Comparison of ENCODE assay signal across 19 cellular contexts in genomic region chr1:53654216-53655210, GRCh38.
DNase-seq lines count a peak whose midpoint lies in the region; ATAC-seq, FAIRE-seq and TF ChIP-seq lines count a peak whose summit lies in the region.
"Had no signal": no experiment of that assay in that cellular context is flagged by ENCODE, and none has a peak within 500 bp of the region (broad histone marks: within the 10 kb centered on the region; RNA-seq: fewer than 3 reads in every experiment).

No MANE protein-coding gene starts in this region.

- no peaks in the 10 kb centered on the region; a peak in 1 of 7 replicates for H3K27me3 ChIP-seq in H1 (replicated peaks in 1 of 4; ENCODE audit: control insufficient read depth in 3 of 4, extremely low read depth in 1 of 4, insufficient read depth in 3 of 4, low read length in 3 of 4)

- CTCF ChIA-PET in H1 (lab: Charles Lee; ENCODE audit: partially characterized antibody), result interaction anchor here (0.6 to 3.1 kb wide), 7 partner anchors 12 to 160 kb away, joined by 3 to 13 read pairs (median 3); no protein-coding TSS in a partner anchor

- H3K23me2 ChIP-seq in H1 (ENCODE audit: low read depth, low read length), result no peaks in the 10 kb centered on the region

- peak overlapping the region; percentile 20; the same call in 1 of the 2 replicates for H4K8ac ChIP-seq in H1 (ENCODE audit: extremely low read depth, insufficient read depth, low read length)

- 0 out of 2 replicates have a peak overlapping the region, but pooled peaks have one; percentile 5 for H2BK12ac ChIP-seq in H1 (ENCODE audit: low read depth, low read length)

- no peak overlapping the region for H3K56ac ChIP-seq in H1 (replicated peaks; ENCODE audit: insufficient read length, low read depth, low read length)

- H3K18ac ChIP-seq in H1 (ENCODE audit: extremely low read depth, low read length), result no peak overlapping the region; the same call in 1 of the 2 replicates

- no peak overlapping the region for H3K9ac ChIP-seq in H1 (replicated peaks in 1 of 4; ENCODE audit: extremely low read depth in 1 of 4, low read depth in 3 of 4, low read length in 3 of 4)
- H3K9ac ChIP-seq: parathyroid adenoma had no signal

- no peaks in the 10 kb centered on the region; the same call in 1 of the 2 replicates for H3K79me1 ChIP-seq in H1 (ENCODE audit: low read depth, low read length)

- no peaks in the 10 kb centered on the region for H3K36me3 ChIP-seq in H1 (ENCODE audit: control insufficient read depth in 2 of 4, insufficient read depth in 4 of 4, low read length in 3 of 4)

- H4K91ac ChIP-seq in H1 (replicated peaks; ENCODE audit: insufficient read length, low read length), result no peak overlapping the region

- H3K79me2 ChIP-seq in H1 (ENCODE audit: control insufficient read depth in 1 of 2, insufficient read depth in 2 of 2, low read length in 2 of 2), result no peaks in the 10 kb centered on the region
- H3K79me2 ChIP-seq: parathyroid adenoma had no signal

- no peak overlapping the region for H4K5ac ChIP-seq in H1 (ENCODE audit: insufficient read length, low read depth, low read length)

- peaks cover 35% of the 10 kb centered on the region for H3K27me3 Mint-ChIP-seq in progenitor cell of endocrine pancreas

- peaks cover 4% of the 10 kb centered on the region for H3K4me1 Mint-ChIP-seq in progenitor cell of endocrine pancreas (ENCODE audit: low read depth)
- H3K4me1 Mint-ChIP-seq: activated naive CD8-positive, alpha-beta T cell treated with anti-CD3 and anti-CD28 coated beads, Interleukin-2, amount 50 U/mL, for 24 hours; B cell had no signal

- no peak overlapping the region for H3K4me3 ChIP-seq in AG09309 (ENCODE audit: control insufficient read depth, low read depth, low read length)
- H3K4me3 ChIP-seq in H1 (ENCODE audit: extremely low read depth in 1 of 4, insufficient read depth in 2 of 4, low read depth in 3 of 4, low read length in 4 of 4), result no peak overlapping the region
- H3K4me3 ChIP-seq: SK-N-MC had no signal

- no peak overlapping the region for H2AFZ ChIP-seq in H1 (ENCODE audit: low read length)
- H2AFZ ChIP-seq: parathyroid adenoma had no signal

- no peak overlapping the region for H3K27ac ChIP-seq in H1 (ENCODE audit: low read depth, low read length)
- H3K27ac ChIP-seq: parathyroid adenoma, SK-N-MC had no signal

- H2BK15ac ChIP-seq in H1 (ENCODE audit: low read length), result no peak overlapping the region

- no peak overlapping the region for H3K4me2 ChIP-seq in H1 (ENCODE audit: insufficient read depth in 1 of 2, low read depth in 2 of 2, low read length in 2 of 2)

- H3K4me3 Mint-ChIP-seq in progenitor cell of endocrine pancreas (ENCODE audit: low read depth), result no peak overlapping the region
- H3K4me3 Mint-ChIP-seq: activated naive CD8-positive, alpha-beta T cell treated with anti-CD3 and anti-CD28 coated beads, Interleukin-2, amount 50 U/mL, for 24 hours; activated T-cell treated with anti-CD3 and anti-CD28 coated beads, Interleukin-2, amount 50 U/mL, for 72 hours; B cell had no signal

- H2AK5ac ChIP-seq in H1 (ENCODE audit: low read depth, low read length), result no peak overlapping the region

- no peak overlapping the region for H3K4ac ChIP-seq in H1 (replicated peaks; ENCODE audit: insufficient read length, low read depth, low read length)

- H2BK120ac ChIP-seq in H1 (replicated peaks; ENCODE audit: low read depth, low read length), result no peak overlapping the region

- no peak overlapping the region for H3K14ac ChIP-seq in H1 (ENCODE audit: insufficient read length)

- no peak for TF ChIP-seq POLR2A in H1 (IDR thresholded peaks at IDR 0.05; ENCODE audit: control extremely low read depth in 1 of 2, low read depth in 2 of 2, low read length in 2 of 2)

- no peaks in the 10 kb centered on the region for H3K9me3 Mint-ChIP-seq in progenitor cell of endocrine pancreas (ENCODE audit: low read depth)
- H3K9me3 Mint-ChIP-seq: activated naive CD8-positive, alpha-beta T cell treated with anti-CD3 and anti-CD28 coated beads, Interleukin-2, amount 50 U/mL, for 24 hours; activated T-cell treated with anti-CD3 and anti-CD28 coated beads, Interleukin-2, amount 50 U/mL, for 72 hours had no signal

- no peak overlapping the region for H3K27ac Mint-ChIP-seq in progenitor cell of endocrine pancreas
- H3K27ac Mint-ChIP-seq: activated naive CD8-positive, alpha-beta T cell treated with anti-CD3 and anti-CD28 coated beads, Interleukin-2, amount 50 U/mL, for 24 hours; activated T-cell treated with anti-CD3 and anti-CD28 coated beads, Interleukin-2, amount 50 U/mL, for 72 hours; B cell had no signal

- TF ChIP-seq RAD21 in H1 (IDR thresholded peaks at IDR 0.05 in 1 of 2, conservative IDR thresholded peaks at IDR 0.05 in 1 of 2; ENCODE audit: low read depth in 2 of 2, low read length in 2 of 2), result no peak

- H2BK20ac ChIP-seq in H1 (ENCODE audit: low read length), result no peak overlapping the region

- peak; percentile 29 for DNase-seq in AG09309 (ENCODE audit: low read depth)
- peak; percentile 63 for DNase-seq in HT1080 (ENCODE audit: low read depth)
- DNase-seq in H1 (ENCODE audit: low read depth in 1 of 2, low spot score in 2 of 2), result no peak
- peak; percentile 51 for DNase-seq in non-pigmented ciliary epithelial cell (ENCODE audit: low read depth)
- no peak for DNase-seq in progenitor cell of endocrine pancreas (ENCODE audit: low spot score, unreplicated experiment)
- DNase-seq in GM19238 (ENCODE audit: insufficient read length, low spot score), result no peak
- DNase-seq in activated CD8-positive, alpha-beta memory T cell treated with anti-CD3 and anti-CD28 coated beads, Interleukin-2, amount 50 U/mL, for 4 hours, result no peak
- DNase-seq: activated CD4-positive, alpha-beta T cell treated with anti-CD3 and anti-CD28 coated beads, Interleukin-2, amount 50 U/mL, for 48 hours; activated naive CD8-positive, alpha-beta T cell treated with anti-CD3 and anti-CD28 coated beads, Interleukin-2, amount 50 U/mL, for 24 hours; activated T-cell treated with anti-CD3 and anti-CD28 coated beads, Interleukin-2, amount 50 U/mL, for 72 hours; glutamatergic neuron; Kasumi-1; stimulated activated CD4-positive, alpha-beta T cell treated with anti-CD3 and anti-CD28 coated beads, Interleukin-12 subunit alpha, Interleukin-12 subunit beta, amount 100 ng/mL, for 4 hours; stimulated activated naive CD4-positive, alpha-beta T cell treated with Interleukin-2 at 50 U/mL for 16 hours had no signal

- 84 to 100% methylated on average over 1 to 27 of the region's 27 CpGs for WGBS in H1 (ENCODE audit: extremely low coverage in 1 of 2, insufficient coverage in 1 of 2, insufficient read length in 1 of 2, insufficient replicate concordance in 2 of 2, low coverage in 1 of 2, low lambda C conversion rate in 2 of 2, missing lambda C conversion rate in 1 of 2), 2 experiments

- TF ChIP-seq EP300 in H1 (IDR thresholded peaks at IDR 0.05; ENCODE audit: borderline replicate concordance in 1 of 2, low read depth in 2 of 2, low read length in 2 of 2), result no peak

- H3K4me1 ChIP-seq in H1 (replicated peaks in 1 of 4; ENCODE audit: control insufficient read depth in 3 of 4, insufficient read depth in 4 of 4, low read length in 3 of 4), result no peaks in the 10 kb centered on the region; a peak in 2 of 7 replicates
- H3K4me1 ChIP-seq: parathyroid adenoma had no signal

- H2BK5ac ChIP-seq in H1 (ENCODE audit: low read depth, low read length), result no peak overlapping the region

- FAIRE-seq in H1 (lab: Jason Lieb, UNC), result no peak
- FAIRE-seq: endothelial cell of umbilical vein had no signal

- POLR2A ChIA-PET in H1 (lab: Charles Lee; ENCODE audit: partially characterized antibody), result interaction anchor here (2.7 kb wide), 1 partner anchor 11 kb away, joined by 9 read pairs; no protein-coding TSS in a partner anchor

- H3K23ac ChIP-seq in H1 (ENCODE audit: insufficient read length), result no peak overlapping the region

- no peak for ATAC-seq in HG03175 (IDR thresholded peaks at IDR 0.05; ENCODE audit: unreplicated experiment)
- ATAC-seq: activated naive CD8-positive, alpha-beta T cell treated with anti-CD3 and anti-CD28 coated beads, Interleukin-2, amount 50 U/mL, for 24 hours; activated T-cell treated with anti-CD3 and anti-CD28 coated beads, Interleukin-2, amount 50 U/mL, for 72 hours had no signal

- no peak for TF ChIP-seq CTCF in AG09309 (IDR thresholded peaks at IDR 0.05; ENCODE audit: control insufficient read depth, insufficient read depth, low read depth, low read length, missing control alignments)
- TF ChIP-seq CTCF in H1 (IDR thresholded peaks at IDR 0.05; ENCODE audit: control extremely low read depth in 1 of 3, insufficient read depth in 1 of 3, low read depth in 1 of 3, low read length in 3 of 3), result no peak
- TF ChIP-seq CTCF in progenitor cell of endocrine pancreas (IDR thresholded peaks at IDR 0.05; ENCODE audit: unreplicated experiment), result no peak

- H4K20me1 ChIP-seq in H1 (replicated peaks in 1 of 2; ENCODE audit: control insufficient read depth in 1 of 2, insufficient read depth in 2 of 2, low read length in 2 of 2), result no peaks in the 10 kb centered on the region

- H3K9me3 ChIP-seq in H1 (ENCODE audit: insufficient read depth in 2 of 2, low read depth in 1 of 2, low read length in 1 of 2), result no peaks in the 10 kb centered on the region

- H3K36me3 Mint-ChIP-seq in progenitor cell of endocrine pancreas (ENCODE audit: insufficient read depth), result no peaks in the 10 kb centered on the region

TF ChIP-seq in H1, 55 proteins besides CTCF, POLR2A, EP300 and RAD21:
- TF ChIP-seq CREB1 (IDR thresholded peaks at IDR 0.05) (no peak), YY1 (IDR thresholded peaks at IDR 0.05; ENCODE audit: low read depth, low read length) (no peak), NRF1 (IDR thresholded peaks at IDR 0.05; ENCODE audit: low read depth, low read length) (no peak)

Comparison
In these comparisons a context has a peak if more than half of its experiments do, and no peak if none do; other contexts are left out.
1. DNase-seq: peak in AG09309 (single experiment), HT1080 (single experiment) and non-pigmented ciliary epithelial cell (single experiment); none in H1 (0 of 2), progenitor cell of endocrine pancreas (single experiment), GM19238 (single experiment) and activated CD8-positive, alpha-beta memory T cell treated with anti-CD3 and anti-CD28 coated beads, Interleukin-2, amount 50 U/mL, for 4 hours (single experiment).